11 cellular contexts compared by ENCODE assay signal in genomic region chr1:39508857-39509305, GRCh38. TPM values are rescaled to one million over a fixed set of nuclear protein-coding genes. Genes with fewer than 3 reads are reported as not detected.
DNase-seq lines count a peak whose midpoint lies in the region; ATAC-seq, FAIRE-seq and TF ChIP-seq lines count a peak whose summit lies in the region.
"Had no signal": no experiment of that assay in that cellular context is flagged by ENCODE, and none has a peak within 500 bp of the region (broad histone marks: within the 10 kb centered on the region; RNA-seq: fewer than 3 reads in every experiment).

No MANE protein-coding gene starts in this region.

- H3K4me1 ChIP-seq in pancreas: no peaks in the 10 kb centered on the region
- H3K4me1 ChIP-seq: vagina had no signal

- no peak overlapping the region for H3K27ac Mint-ChIP-seq in activated naive CD8-positive, alpha-beta T cell treated with anti-CD3 and anti-CD28 coated beads, Interleukin-2, amount 10 ng/mL, durations not matched to agents 7 days and 5 days

- in situ Hi-C loops in GM13977 (cut with MboI; ENCODE audit: low pct_unique_long_range_greater_than_20kb, low sequenced_read_pairs, unreplicated experiment): no loop called here

- no peaks in the 10 kb centered on the region for H3K36me3 ChIP-seq in pancreas
- H3K36me3 ChIP-seq: vagina had no signal

- H3K9me3 Mint-ChIP-seq in activated naive CD8-positive, alpha-beta T cell treated with anti-CD3 and anti-CD28 coated beads, Interleukin-2, amount 10 ng/mL, durations not matched to agents 7 days and 5 days: no peaks in the 10 kb centered on the region

- WGBS in pancreas, 2 donors: 83 to 88% methylated on average over 11 of the region's 11 CpGs

- DNase-seq in activated naive CD8-positive, alpha-beta T cell treated with anti-CD3 and anti-CD28 coated beads, Interleukin-2, amount 10 ng/mL, durations not matched to agents 7 days and 5 days: no peak
- DNase-seq in pancreas (no peak), NCI-H1436 (lab: John Stamatoyannopoulos, UW) (no peak), AG08396 (ENCODE audit: low spot score) (no peak), HEK293T (ENCODE audit: extremely low spot score) (no peak), GM13977 (ENCODE audit: low spot score) (no peak)
- DNase-seq: NCI-H1417 had no signal

- ATAC-seq in GM18909 (IDR thresholded peaks at IDR 0.05; ENCODE audit: poor library complexity, unreplicated experiment) (peak; percentile 12), HG03039 (IDR thresholded peaks at IDR 0.05; ENCODE audit: unreplicated experiment) (peak; percentile 13), pancreas (peak in 3 of 4 donors; percentile 32 to 45 (median 33))
- ATAC-seq in activated naive CD8-positive, alpha-beta T cell treated with anti-CD3 and anti-CD28 coated beads, Interleukin-2, amount 10 ng/mL, durations not matched to agents 7 days and 5 days (ENCODE audit: low read depth): peak; percentile 55

- CTCF ChIA-PET in HEK293T (lab: Yijun Ruan, JAX): interaction anchor here (0.8 kb wide), 1 partner anchor 71 kb away, joined by 3 read pairs; no protein-coding TSS in a partner anchor

- intact Hi-C loops in pancreas (cut with DNase I): no loop called here

- no peak overlapping the region for H3K27ac ChIP-seq in pancreas
- H3K27ac ChIP-seq: vagina had no signal

- POLR2A ChIA-PET in activated naive CD8-positive, alpha-beta T cell treated with anti-CD3 and anti-CD28 coated beads, Interleukin-2, amount 10 ng/mL, durations not matched to agents 7 days and 5 days (lab: Charles Lee): interaction anchor here (0.8 kb wide), 1 partner anchor 16 kb away, joined by 3 read pairs; no protein-coding TSS in a partner anchor
- POLR2A ChIA-PET in HEK293T (lab: Yijun Ruan, JAX): no interaction called here

- peaks cover 12% of the 10 kb centered on the region for H3K4me1 Mint-ChIP-seq in activated naive CD8-positive, alpha-beta T cell treated with anti-CD3 and anti-CD28 coated beads, Interleukin-2, amount 10 ng/mL, durations not matched to agents 7 days and 5 days

- FAIRE-seq in pancreas (lab: Jason Lieb, UNC): no peak

- peaks cover 28% of the 10 kb centered on the region for H3K27me3 Mint-ChIP-seq in activated naive CD8-positive, alpha-beta T cell treated with anti-CD3 and anti-CD28 coated beads, Interleukin-2, amount 10 ng/mL, durations not matched to agents 7 days and 5 days

- H3K4me3 ChIP-seq in pancreas: no peak overlapping the region
- H3K4me3 ChIP-seq: vagina had no signal

- no peaks in the 10 kb centered on the region for H3K36me3 Mint-ChIP-seq in activated naive CD8-positive, alpha-beta T cell treated with anti-CD3 and anti-CD28 coated beads, Interleukin-2, amount 10 ng/mL, durations not matched to agents 7 days and 5 days

- no peaks in the 10 kb centered on the region for H3K27me3 ChIP-seq in pancreas
- H3K27me3 ChIP-seq: vagina had no signal

- H3K9me3 ChIP-seq in pancreas: no peaks in the 10 kb centered on the region
- H3K9me3 ChIP-seq: vagina had no signal

- no peak overlapping the region for H3K4me3 Mint-ChIP-seq in activated naive CD8-positive, alpha-beta T cell treated with anti-CD3 and anti-CD28 coated beads, Interleukin-2, amount 10 ng/mL, durations not matched to agents 7 days and 5 days

- TF ChIP-seq CTCF in pancreas (IDR thresholded peaks at IDR 0.05): no peak
- TF ChIP-seq CTCF in GM13977 (IDR thresholded peaks at IDR 0.05; ENCODE audit: extremely low read depth, insufficient read depth, missing control alignments): no peak

TF ChIP-seq in HEK293T, 16 proteins besides CTCF, POLR2A, EP300 and RAD21:
- TF ChIP-seq NFRKB (IDR thresholded peaks at IDR 0.05): no peak
- no peak for TF ChIP-seq ARNT (IDR thresholded peaks at IDR 0.05)
- no peak for TF ChIP-seq FOXK2 (IDR thresholded peaks at IDR 0.05)
- no peak for TF ChIP-seq SP1 (IDR thresholded peaks at IDR 0.05)
- no peak for TF ChIP-seq BHLHE40 (IDR thresholded peaks at IDR 0.05; ENCODE audit: borderline replicate concordance)
- no peak for TF ChIP-seq FOXM1 (IDR thresholded peaks at IDR 0.05; ENCODE audit: borderline replicate concordance)
- TF ChIP-seq CTBP1 (IDR thresholded peaks at IDR 0.05; ENCODE audit: borderline replicate concordance): no peak
- no peak for TF ChIP-seq ZNF384 (IDR thresholded peaks at IDR 0.05)
- no peak for TF ChIP-seq PKNOX1 (IDR thresholded peaks at IDR 0.05)
- no peak for TF ChIP-seq LEF1 (IDR thresholded peaks at IDR 0.05; ENCODE audit: borderline replicate concordance)
- TF ChIP-seq L3MBTL2 (conservative IDR thresholded peaks at IDR 0.05): no peak
- no peak for TF ChIP-seq TARDBP (IDR thresholded peaks at IDR 0.05)
- no peak for TF ChIP-seq ELF4 (IDR thresholded peaks at IDR 0.05)
- TF ChIP-seq FOXA1 (IDR thresholded peaks at IDR 0.05): no peak
- no peak for TF ChIP-seq SUZ12 (IDR thresholded peaks at IDR 0.05)
- no peak for TF ChIP-seq HDGF (IDR thresholded peaks at IDR 0.05; ENCODE audit: borderline replicate concordance)
TF ChIP-seq in HEK293T: peak in this region for 0.

RNA-seq across cellular contexts. Expression of gene BMP8A, which starts 17.4 kb away (rescaled TPM):
- under 1 TPM in 1 of 2 experiments, not detected in 1; 0.20 TPM for total RNA-seq in activated naive CD8-positive, alpha-beta T cell treated with anti-CD3 and anti-CD28 coated beads, Interleukin-2, amount 10 ng/mL, durations not matched to agents 7 days and 5 days
- total RNA-seq in pancreas: 1 to 10 TPM in 5 of 6 donors, under 1 TPM in 1; 0.71 to 6.0 (median 1.7) TPM
- polyA plus RNA-seq in pancreas: under 1 TPM; 0.26 to 0.38 TPM
- polyA plus RNA-seq: esophagus had no signal
